ENCODE assay signal across 8 cellular contexts in the genomic region with DNA sequence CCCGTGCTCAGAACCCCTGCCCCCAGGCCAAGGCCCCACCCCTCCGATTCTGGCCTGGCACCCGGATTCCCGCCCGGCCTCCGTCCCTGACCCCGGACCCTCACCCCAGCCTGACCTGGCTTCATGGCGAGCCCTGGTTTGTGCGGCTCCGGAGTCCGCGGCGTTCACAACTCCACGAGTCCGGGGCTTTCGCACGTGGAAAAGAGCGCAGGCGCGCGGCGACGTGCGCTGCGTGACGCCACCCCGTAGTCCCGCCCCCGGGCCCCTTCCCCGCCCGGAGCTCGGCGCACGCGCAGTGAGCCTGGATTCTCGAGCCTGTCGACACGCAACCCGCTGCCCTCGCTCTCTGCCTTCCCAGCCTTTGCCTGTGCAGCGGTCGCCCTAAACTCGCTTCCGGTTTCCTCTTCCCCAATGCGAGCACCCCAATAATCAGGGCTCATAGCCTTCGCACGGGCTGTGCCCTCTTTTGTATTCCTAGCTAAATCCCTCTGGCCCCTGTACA. TPM values are rescaled to one million over a fixed set of nuclear protein-coding genes. Genes with fewer than 3 reads are reported as not detected.
DNase-seq lines count a peak whose midpoint lies in the region; ATAC-seq and TF ChIP-seq lines count a peak whose summit lies in the region.

A gene (minus strand): TSS at position 204 of the 502 bp plus-strand sequence. CDS start 79 bp downstream, at position 125.

- H3K4me3 ChIP-seq in mesendoderm (ENCODE audit: low read length), result peak within 1 kb of the TSS; percentile 99

- H3K79me2 ChIP-seq in mesendoderm (ENCODE audit: control insufficient read depth, insufficient read depth, low read length), result peaks cover 47% of the 10 kb centered on the region

- no peak within 1 kb of the TSS for H2AK5ac ChIP-seq in mesendoderm (ENCODE audit: low read length)

- peak within 1 kb of the TSS; percentile 95 to 96 for H3K27ac Mint-ChIP-seq in effector memory CD8-positive, alpha-beta T cell

- no peak for TF ChIP-seq CTCF in GM20000 (IDR thresholded peaks at IDR 0.05; ENCODE audit: extremely low read depth, missing control alignments)

- H3K4me1 Mint-ChIP-seq in effector memory CD8-positive, alpha-beta T cell (ENCODE audit: low read depth in 2 of 2), result peaks cover 38 to 45% of the 10 kb centered on the region in 2 donors

- peak within 1 kb of the TSS; percentile 88 to 89 for H3K4me3 Mint-ChIP-seq in effector memory CD8-positive, alpha-beta T cell

- H2BK15ac ChIP-seq in mesendoderm (replicated peaks; ENCODE audit: low read depth), result no peak within 1 kb of the TSS

- H3K4me2 ChIP-seq in mesendoderm (ENCODE audit: low read length), result peak within 1 kb of the TSS; percentile 98

- DNase-seq in CMK (ENCODE audit: low read depth), result peak; percentile 88
- DNase-seq in GM20000 (ENCODE audit: low spot score), result peak; percentile 98
- DNase-seq in HT1080 (ENCODE audit: low read depth), result peak; percentile 74
- peak; percentile 83 to 90 for DNase-seq in NOMO-1 (lab: John Stamatoyannopoulos, UW; ENCODE audit: unreplicated experiment in 2 of 2)
- DNase-seq in activated CD8-positive, alpha-beta memory T cell treated with anti-CD3 and anti-CD28 coated beads for 48 hours (ENCODE audit: low read depth in 2 of 3, low spot score in 2 of 3), result peak; percentile 96 to 99 (median 96)
- DNase-seq in effector memory CD8-positive, alpha-beta T cell, result peak; percentile 97
- peak; percentile 88 for DNase-seq in mesendoderm
- peak; percentile 97 for DNase-seq in stimulated activated CD8-positive, alpha-beta memory T cell treated with anti-CD3 and anti-CD28 coated beads, Interleukin-15, amount 100 ng/mL, for 1 hour (ENCODE audit: low read depth)

- peak within 1 kb of the TSS; percentile 63 for H3K4ac ChIP-seq in mesendoderm (ENCODE audit: low read depth, low read length)

- peak within 1 kb of the TSS; percentile 97 for H4K5ac ChIP-seq in mesendoderm (ENCODE audit: low read length)

- H3K79me1 ChIP-seq in mesendoderm (ENCODE audit: low read length), result peaks cover 9% of the 10 kb centered on the region

- peak within 1 kb of the TSS; percentile 99 for H3K9ac ChIP-seq in mesendoderm (ENCODE audit: low read length)

- no peaks in the 10 kb centered on the region for H3K36me3 ChIP-seq in mesendoderm (ENCODE audit: control insufficient read depth, insufficient read depth, low read length)

- H3K36me3 Mint-ChIP-seq in effector memory CD8-positive, alpha-beta T cell (ENCODE audit: insufficient read depth), result peaks cover 11% of the 10 kb centered on the region

- peak within 1 kb of the TSS; percentile 35 for H2BK5ac ChIP-seq in mesendoderm (ENCODE audit: low read length)

- ATAC-seq in effector memory CD8-positive, alpha-beta T cell (replicated peaks), result peak; percentile 90

- H4K8ac ChIP-seq in mesendoderm (ENCODE audit: low read depth, low read length), result no peak within 1 kb of the TSS

- H3K27me3 Mint-ChIP-seq in effector memory CD8-positive, alpha-beta T cell, result no peaks in the 10 kb centered on the region

- no CpG with 5 or more reads among the region's 47 CpGs for WGBS in mesendoderm (ENCODE audit: extremely low coverage, insufficient coverage, low lambda C conversion rate)

- peaks cover 15% of the 10 kb centered on the region for H3K4me1 ChIP-seq in mesendoderm (ENCODE audit: control insufficient read depth, low read depth, low read length)

- no peak within 1 kb of the TSS for H2BK120ac ChIP-seq in mesendoderm (ENCODE audit: low read depth, low read length)

- H3K18ac ChIP-seq in mesendoderm (ENCODE audit: low read length), result peak within 1 kb of the TSS; percentile 21

- H3K27ac ChIP-seq in mesendoderm (ENCODE audit: low read depth, low read length), result peak within 1 kb of the TSS; percentile 33

- no peaks in the 10 kb centered on the region for H3K27me3 ChIP-seq in mesendoderm (ENCODE audit: insufficient read depth, low read length, poor library complexity)

- no peaks in the 10 kb centered on the region for H3K9me3 Mint-ChIP-seq in effector memory CD8-positive, alpha-beta T cell

- peak within 1 kb of the TSS; percentile 89 for H3K23ac ChIP-seq in mesendoderm (ENCODE audit: low read length)

- H3K56ac ChIP-seq in mesendoderm (ENCODE audit: low read length), result peak within 1 kb of the TSS; percentile 98

RNA-seq across cellular contexts. Expression of the gene that starts here (rescaled TPM):
- 265 and 384 TPM in 2 replicates for total RNA-seq in HT1080 (2014; rRNA removed; shearing (Covaris generic))
- polyA plus RNA-seq in HT1080 (2015; cell fraction: cytosol; rRNA removed), result 245 and 271 TPM in 2 replicates
- 136 and 139 TPM in 2 replicates for polyA plus RNA-seq in HT1080 (2015; cell fraction: nucleus; rRNA removed)
- polyA plus RNA-seq in mesendoderm (2013, experiment 1 of 2), result 572 TPM
- 587 TPM for polyA plus RNA-seq in mesendoderm (2013, experiment 2 of 2)

Comparison
In these comparisons a context has a peak if more than half of its experiments do, and no peak if none do; other contexts are left out.
1. Peak in every context shown above with its lines: DNase-seq, ATAC-seq, H3K4me3 ChIP-seq and H3K27ac ChIP-seq.